Comparison of ENCODE assay signal across 16 cellular contexts in the genomic region with DNA sequence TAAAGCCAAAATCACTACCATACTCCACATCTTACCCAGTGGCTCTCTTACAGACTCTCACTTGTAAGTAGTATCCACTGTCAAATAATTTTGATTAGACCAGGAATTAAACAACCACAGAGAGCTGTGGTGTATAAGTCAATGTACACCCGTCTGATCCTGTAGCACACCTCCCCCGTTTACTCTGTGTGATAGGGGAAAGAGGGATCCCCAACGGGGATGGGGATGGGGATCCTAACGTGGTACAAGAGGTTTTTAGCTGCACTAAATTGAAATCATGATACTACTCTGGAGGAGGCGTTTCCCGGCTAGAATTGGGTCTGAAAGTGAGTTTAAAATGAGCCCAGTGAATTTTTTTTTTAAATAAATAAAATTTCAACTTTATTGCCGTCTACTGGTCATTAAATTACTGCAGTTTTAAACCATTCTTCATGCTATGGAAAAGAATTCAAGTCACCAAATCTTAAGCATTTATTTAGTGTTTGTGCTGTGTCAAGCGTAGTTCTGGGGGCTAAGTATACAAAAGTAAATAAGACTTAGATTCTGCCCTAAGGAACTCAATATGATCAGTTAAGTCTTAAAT.
DNase-seq lines count a peak whose midpoint lies in the region; ATAC-seq and TF ChIP-seq lines count a peak whose summit lies in the region.
"Had no signal": no experiment of that assay in that cellular context is flagged by ENCODE, and none has a peak within 500 bp of the region (broad histone marks: within the 10 kb centered on the region; RNA-seq: fewer than 3 reads in every experiment).

No MANE protein-coding gene starts in this region.

- no peaks in the 10 kb centered on the region for H3K79me2 ChIP-seq in PC-9 (ENCODE audit: low read depth)

- ATAC-seq in GM21515 (IDR thresholded peaks at IDR 0.05; ENCODE audit: unreplicated experiment) = peak; percentile 46
- ATAC-seq in CD8-positive, alpha-beta T cell = no peak
- no peak for ATAC-seq in HG02759 (IDR thresholded peaks at IDR 0.05; ENCODE audit: unreplicated experiment)

- no peaks in the 10 kb centered on the region for H3K36me3 ChIP-seq in PC-9 (ENCODE audit: low read depth)
- no peaks in the 10 kb centered on the region for H3K36me3 ChIP-seq in CD8-positive, alpha-beta T cell (ENCODE audit: insufficient read depth, low read length)
- H3K36me3 ChIP-seq: heart left ventricle, right atrium auricular region, thyroid gland had no signal

- H3K27me3 ChIP-seq in PC-9 (ENCODE audit: insufficient read depth, low read depth) = no peaks in the 10 kb centered on the region
- H3K27me3 ChIP-seq in CD8-positive, alpha-beta T cell (ENCODE audit: insufficient read depth, low read length) = no peaks in the 10 kb centered on the region
- H3K27me3 ChIP-seq: heart left ventricle, right atrium auricular region, thyroid gland had no signal

- H3K9me3 ChIP-seq in PC-9 (ENCODE audit: insufficient read depth, low read depth) = no peaks in the 10 kb centered on the region
- no peaks in the 10 kb centered on the region for H3K9me3 ChIP-seq in CD8-positive, alpha-beta T cell (ENCODE audit: low read length)
- H3K9me3 ChIP-seq: heart left ventricle, right atrium auricular region, thyroid gland had no signal

- no peaks in the 10 kb centered on the region for H3K9me2 ChIP-seq in PC-9 (ENCODE audit: insufficient read depth)

- H3K4me3 Mint-ChIP-seq in CD8-positive, alpha-beta T cell = no peak overlapping the region
- H3K4me3 Mint-ChIP-seq in progenitor cell of endocrine pancreas (ENCODE audit: low read depth) = no peak overlapping the region
- H3K4me3 Mint-ChIP-seq: activated naive CD4-positive, alpha-beta T cell treated with anti-CD3 and anti-CD28 coated beads for 36 hours had no signal

- peak overlapping the region; percentile 83 for H3K27ac ChIP-seq in 22Rv1
- no peak overlapping the region for H3K27ac ChIP-seq in PC-9
- no peak overlapping the region for H3K27ac ChIP-seq in CD8-positive, alpha-beta T cell (ENCODE audit: low read depth, low read length)
- H3K27ac ChIP-seq: right atrium auricular region had no signal

- H3K27ac Mint-ChIP-seq in CD8-positive, alpha-beta T cell = no peak overlapping the region
- no peak overlapping the region for H3K27ac Mint-ChIP-seq in progenitor cell of endocrine pancreas
- H3K27ac Mint-ChIP-seq: activated naive CD4-positive, alpha-beta T cell treated with anti-CD3 and anti-CD28 coated beads for 36 hours had no signal

- H4K20me1 ChIP-seq in PC-9 (ENCODE audit: insufficient read depth) = no peaks in the 10 kb centered on the region

- peaks cover 13% of the 10 kb centered on the region for H3F3A ChIP-seq in PC-9 (ENCODE audit: insufficient read depth, low read depth)

- H2AFZ ChIP-seq in PC-9 = no peak overlapping the region

- H3K27me3 Mint-ChIP-seq in CD8-positive, alpha-beta T cell (ENCODE audit: low read depth) = peaks cover 8% of the 10 kb centered on the region
- H3K27me3 Mint-ChIP-seq in progenitor cell of endocrine pancreas = no peaks in the 10 kb centered on the region

- BruUV-seq in PC-9 (replicated peaks; lab: Mats Ljungman, UMichigan) = no TSS peak

- no peaks in the 10 kb centered on the region for H3K36me3 Mint-ChIP-seq in CD8-positive, alpha-beta T cell
- H3K36me3 Mint-ChIP-seq in progenitor cell of endocrine pancreas (ENCODE audit: insufficient read depth) = no peaks in the 10 kb centered on the region

- H3K9me3 Mint-ChIP-seq in CD8-positive, alpha-beta T cell = no peaks in the 10 kb centered on the region
- H3K9me3 Mint-ChIP-seq in progenitor cell of endocrine pancreas (ENCODE audit: low read depth) = no peaks in the 10 kb centered on the region
- H3K9me3 Mint-ChIP-seq: activated naive CD4-positive, alpha-beta T cell treated with anti-CD3 and anti-CD28 coated beads for 36 hours had no signal

- no peaks in the 10 kb centered on the region for H3K4me1 Mint-ChIP-seq in CD8-positive, alpha-beta T cell (ENCODE audit: low read depth)
- peaks cover 3% of the 10 kb centered on the region for H3K4me1 Mint-ChIP-seq in progenitor cell of endocrine pancreas (ENCODE audit: low read depth)

- CTCF ChIA-PET in PC-9 (lab: Charles Lee) = no interaction called here
- CTCF ChIA-PET in CD8-positive, alpha-beta T cell (lab: Charles Lee) = no interaction called here

- H3K4me3 ChIP-seq in PC-9 = no peak overlapping the region
- no peak overlapping the region for H3K4me3 ChIP-seq in CD8-positive, alpha-beta T cell (ENCODE audit: low read depth, low read length)
- H3K4me3 ChIP-seq: heart left ventricle, right atrium auricular region, thyroid gland had no signal

- H3K4me2 ChIP-seq in PC-9 = 0 out of 2 replicates have a peak overlapping the region, but pooled peaks have one; percentile 51

- POLR2A ChIA-PET in PC-9 (lab: Charles Lee; ENCODE audit: unreplicated experiment) = no interaction called here
- POLR2A ChIA-PET in CD8-positive, alpha-beta T cell (lab: Charles Lee) = no interaction called here

- TF ChIP-seq CTCF in 22Rv1 (IDR thresholded peaks at IDR 0.05) (peak; percentile 39), PC-9 (conservative IDR thresholded peaks at IDR 0.05) (no peak), progenitor cell of endocrine pancreas (IDR thresholded peaks at IDR 0.05; ENCODE audit: unreplicated experiment) (no peak)
- no peak for TF ChIP-seq CTCF in CD8-positive, alpha-beta T cell (IDR thresholded peaks at IDR 0.05)

- peaks cover 24% of the 10 kb centered on the region for H3K4me1 ChIP-seq in PC-9 (replicated peaks; ENCODE audit: insufficient read depth)
- no peaks in the 10 kb centered on the region for H3K4me1 ChIP-seq in CD8-positive, alpha-beta T cell (ENCODE audit: insufficient read depth, low read length)

- intact Hi-C loops in PC-9 (cut with micrococcal nuclease; ENCODE audit: unreplicated experiment) = no loop called here
- intact Hi-C loops in CD8-positive, alpha-beta T cell (cut with DNase I, micrococcal nuclease) = no loop called here

- DNase-seq in PC-9 (no peak), fibroblast of peridontal ligament (ENCODE audit: extremely low read depth) (peak; percentile 19), progenitor cell of endocrine pancreas (ENCODE audit: low spot score, unreplicated experiment) (no peak)
- DNase-seq in CD8-positive, alpha-beta T cell = no peak
- no peak for DNase-seq in activated CD4-positive, alpha-beta T cell treated with anti-CD3 and anti-CD28 coated beads, Interleukin-2, amount 50 U/mL, for 48 hours
- DNase-seq: activated naive CD4-positive, alpha-beta T cell treated with anti-CD3 and anti-CD28 coated beads for 36 hours; heart left ventricle; NCI-H526 treated with DMSO at 0.1 percent for 48 hours; SHP77; stimulated activated CD4-positive, alpha-beta T cell treated with anti-CD3 and anti-CD28 coated beads, Interleukin-1b, Interleukin-23, amount 100 ng/mL, for 48 hours; stimulated activated CD8-positive, alpha-beta memory T cell treated with anti-CD3 and anti-CD28 coated beads, Interleukin-4, amount 100 ng/mL, for 48 hours; thyroid gland had no signal
